Comparison of ENCODE assay signal across 2 cellular contexts in the genomic region with DNA sequence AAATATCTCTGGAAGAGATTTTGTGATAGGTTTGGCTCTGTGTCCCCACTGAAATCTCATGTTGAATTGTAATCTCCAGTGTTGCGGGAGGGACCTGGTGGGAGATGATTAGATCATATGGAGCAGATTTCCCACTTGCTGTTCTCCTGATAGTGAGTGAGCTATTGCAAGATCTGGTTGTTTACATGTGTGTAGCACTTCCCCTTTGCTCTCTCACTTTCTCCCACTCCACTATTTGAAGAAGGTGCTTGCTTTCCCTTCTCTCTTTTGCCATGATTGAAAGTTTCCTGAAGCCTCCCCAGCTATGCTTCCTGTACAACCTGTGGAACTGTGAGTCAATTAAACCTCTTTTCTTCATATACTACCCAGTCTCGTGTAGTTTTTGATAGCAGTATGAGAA.
TF ChIP-seq lines count a peak whose summit lies in the region.

No MANE protein-coding gene starts in this region.

TF ChIP-seq in WTC11, 78 proteins besides CTCF, POLR2A, EP300 and RAD21 (continued from another document):
- no peak for TF ChIP-seq ZNF121 (CRISPR knock-in tag; IDR thresholded peaks at IDR 0.05)
- TF ChIP-seq GABPB1 (CRISPR knock-in tag; IDR thresholded peaks at IDR 0.05) = peak; percentile 22; the same call in 1 of the 2 replicates
- no peak for TF ChIP-seq CBFB (CRISPR knock-in tag; IDR thresholded peaks at IDR 0.05; ENCODE audit: low read depth)
- TF ChIP-seq, protein P1, sequence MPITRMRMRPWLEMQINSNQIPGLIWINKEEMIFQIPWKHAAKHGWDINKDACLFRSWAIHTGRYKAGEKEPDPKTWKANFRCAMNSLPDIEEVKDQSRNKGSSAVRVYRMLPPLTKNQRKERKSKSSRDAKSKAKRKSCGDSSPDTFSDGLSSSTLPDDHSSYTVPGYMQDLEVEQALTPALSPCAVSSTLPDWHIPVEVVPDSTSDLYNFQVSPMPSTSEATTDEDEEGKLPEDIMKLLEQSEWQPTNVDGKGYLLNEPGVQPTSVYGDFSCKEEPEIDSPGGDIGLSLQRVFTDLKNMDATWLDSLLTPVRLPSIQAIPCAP (CRISPR knock-in tag; IDR thresholded peaks at IDR 0.05) = no peak

TF ChIP-seq in HepG2, 621 proteins besides CTCF, POLR2A, EP300 and RAD21 (continued from another document and continues in another):
- TF ChIP-seq POGZ (CRISPR knock-in tag; IDR thresholded peaks at IDR 0.05) = peak; percentile 65; the same call in 1 of the 2 replicates
- no peak for TF ChIP-seq PLRG1 (conservative IDR thresholded peaks at IDR 0.05)
- TF ChIP-seq ZNF496 (CRISPR knock-in tag; IDR thresholded peaks at IDR 0.05; ENCODE audit: insufficient replicate concordance) = no peak
- TF ChIP-seq ZSCAN30 (CRISPR knock-in tag; IDR thresholded peaks at IDR 0.05) = no peak
- TF ChIP-seq HOMEZ (CRISPR knock-in tag; IDR thresholded peaks at IDR 0.05; ENCODE audit: low read depth) = peak; percentile 89
- TF ChIP-seq, protein P2, sequence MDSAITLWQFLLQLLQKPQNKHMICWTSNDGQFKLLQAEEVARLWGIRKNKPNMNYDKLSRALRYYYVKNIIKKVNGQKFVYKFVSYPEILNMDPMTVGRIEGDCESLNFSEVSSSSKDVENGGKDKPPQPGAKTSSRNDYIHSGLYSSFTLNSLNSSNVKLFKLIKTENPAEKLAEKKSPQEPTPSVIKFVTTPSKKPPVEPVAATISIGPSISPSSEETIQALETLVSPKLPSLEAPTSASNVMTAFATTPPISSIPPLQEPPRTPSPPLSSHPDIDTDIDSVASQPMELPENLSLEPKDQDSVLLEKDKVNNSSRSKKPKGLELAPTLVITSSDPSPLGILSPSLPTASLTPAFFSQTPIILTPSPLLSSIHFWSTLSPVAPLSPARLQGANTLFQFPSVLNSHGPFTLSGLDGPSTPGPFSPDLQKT (CRISPR knock-in tag; IDR thresholded peaks at IDR 0.05; ENCODE audit: borderline replicate concordance) = no peak
- TF ChIP-seq, protein P3, sequence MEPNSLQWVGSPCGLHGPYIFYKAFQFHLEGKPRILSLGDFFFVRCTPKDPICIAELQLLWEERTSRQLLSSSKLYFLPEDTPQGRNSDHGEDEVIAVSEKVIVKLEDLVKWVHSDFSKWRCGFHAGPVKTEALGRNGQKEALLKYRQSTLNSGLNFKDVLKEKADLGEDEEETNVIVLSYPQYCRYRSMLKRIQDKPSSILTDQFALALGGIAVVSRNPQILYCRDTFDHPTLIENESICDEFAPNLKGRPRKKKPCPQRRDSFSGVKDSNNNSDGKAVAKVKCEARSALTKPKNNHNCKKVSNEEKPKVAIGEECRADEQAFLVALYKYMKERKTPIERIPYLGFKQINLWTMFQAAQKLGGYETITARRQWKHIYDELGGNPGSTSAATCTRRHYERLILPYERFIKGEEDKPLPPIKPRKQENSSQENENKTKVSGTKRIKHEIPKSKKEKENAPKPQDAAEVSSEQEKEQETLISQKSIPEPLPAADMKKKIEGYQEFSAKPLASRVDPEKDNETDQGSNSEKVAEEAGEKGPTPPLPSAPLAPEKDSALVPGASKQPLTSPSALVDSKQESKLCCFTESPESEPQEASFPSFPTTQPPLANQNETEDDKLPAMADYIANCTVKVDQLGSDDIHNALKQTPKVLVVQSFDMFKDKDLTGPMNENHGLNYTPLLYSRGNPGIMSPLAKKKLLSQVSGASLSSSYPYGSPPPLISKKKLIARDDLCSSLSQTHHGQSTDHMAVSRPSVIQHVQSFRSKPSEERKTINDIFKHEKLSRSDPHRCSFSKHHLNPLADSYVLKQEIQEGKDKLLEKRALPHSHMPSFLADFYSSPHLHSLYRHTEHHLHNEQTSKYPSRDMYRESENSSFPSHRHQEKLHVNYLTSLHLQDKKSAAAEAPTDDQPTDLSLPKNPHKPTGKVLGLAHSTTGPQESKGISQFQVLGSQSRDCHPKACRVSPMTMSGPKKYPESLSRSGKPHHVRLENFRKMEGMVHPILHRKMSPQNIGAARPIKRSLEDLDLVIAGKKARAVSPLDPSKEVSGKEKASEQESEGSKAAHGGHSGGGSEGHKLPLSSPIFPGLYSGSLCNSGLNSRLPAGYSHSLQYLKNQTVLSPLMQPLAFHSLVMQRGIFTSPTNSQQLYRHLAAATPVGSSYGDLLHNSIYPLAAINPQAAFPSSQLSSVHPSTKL (CRISPR knock-in tag; IDR thresholded peaks at IDR 0.05) = peak; percentile 68
- peak; percentile 81; the same call in 1 of the 2 replicates for TF ChIP-seq ZNF792 (CRISPR knock-in tag; IDR thresholded peaks at IDR 0.05)
- TF ChIP-seq ZNF766 (CRISPR knock-in tag; IDR thresholded peaks at IDR 0.05; ENCODE audit: borderline replicate concordance) = peak; percentile 93
- TF ChIP-seq PPARG (CRISPR knock-in tag; conservative IDR thresholded peaks at IDR 0.05) = 0 out of 2 replicates have a peak, but pooled peaks have one; percentile 38
- peak; percentile 51; the same call in 1 of the 2 replicates for TF ChIP-seq HMG20A (CRISPR knock-in tag; IDR thresholded peaks at IDR 0.05; ENCODE audit: borderline replicate concordance)
- TF ChIP-seq MIER3 (CRISPR knock-in tag; IDR thresholded peaks at IDR 0.05; ENCODE audit: borderline replicate concordance) = peak; percentile 68; the same call in 1 of the 2 replicates
- TF ChIP-seq, protein P4, sequence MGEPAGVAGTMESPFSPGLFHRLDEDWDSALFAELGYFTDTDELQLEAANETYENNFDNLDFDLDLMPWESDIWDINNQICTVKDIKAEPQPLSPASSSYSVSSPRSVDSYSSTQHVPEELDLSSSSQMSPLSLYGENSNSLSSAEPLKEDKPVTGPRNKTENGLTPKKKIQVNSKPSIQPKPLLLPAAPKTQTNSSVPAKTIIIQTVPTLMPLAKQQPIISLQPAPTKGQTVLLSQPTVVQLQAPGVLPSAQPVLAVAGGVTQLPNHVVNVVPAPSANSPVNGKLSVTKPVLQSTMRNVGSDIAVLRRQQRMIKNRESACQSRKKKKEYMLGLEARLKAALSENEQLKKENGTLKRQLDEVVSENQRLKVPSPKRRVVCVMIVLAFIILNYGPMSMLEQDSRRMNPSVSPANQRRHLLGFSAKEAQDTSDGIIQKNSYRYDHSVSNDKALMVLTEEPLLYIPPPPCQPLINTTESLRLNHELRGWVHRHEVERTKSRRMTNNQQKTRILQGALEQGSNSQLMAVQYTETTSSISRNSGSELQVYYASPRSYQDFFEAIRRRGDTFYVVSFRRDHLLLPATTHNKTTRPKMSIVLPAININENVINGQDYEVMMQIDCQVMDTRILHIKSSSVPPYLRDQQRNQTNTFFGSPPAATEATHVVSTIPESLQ (CRISPR knock-in tag; conservative IDR thresholded peaks at IDR 0.05) = 0 out of 2 replicates have a peak, but pooled peaks have one; percentile 64
- 0 out of 2 replicates have a peak, but pooled peaks have one; percentile 28 for TF ChIP-seq ZNF878 (CRISPR knock-in tag; IDR thresholded peaks at IDR 0.05)
- no peak for TF ChIP-seq ZNF138 (CRISPR knock-in tag; IDR thresholded peaks at IDR 0.05; ENCODE audit: low read depth)
- TF ChIP-seq ZNF292 (CRISPR knock-in tag; IDR thresholded peaks at IDR 0.05; ENCODE audit: borderline replicate concordance, low read depth) = 0 out of 2 replicates have a peak, but pooled peaks have one; percentile 46
- no peak for TF ChIP-seq ZNF17 (CRISPR knock-in tag; IDR thresholded peaks at IDR 0.05)
- no peak for TF ChIP-seq TMF1 (CRISPR knock-in tag; IDR thresholded peaks at IDR 0.05; ENCODE audit: low read depth)
- TF ChIP-seq ETV5 (CRISPR knock-in tag; IDR thresholded peaks at IDR 0.05; ENCODE audit: borderline replicate concordance) = peak; percentile 56; the same call in 1 of the 2 replicates
- TF ChIP-seq KAT8 (CRISPR knock-in tag; IDR thresholded peaks at IDR 0.05) = no peak
- no peak for TF ChIP-seq ARHGAP35 (CRISPR knock-in tag; IDR thresholded peaks at IDR 0.05; ENCODE audit: borderline replicate concordance)
- no peak for TF ChIP-seq POLR2AphosphoS5 (IDR thresholded peaks at IDR 0.05; ENCODE audit: low read depth, low read length)
- TF ChIP-seq MATR3 (CRISPR knock-in tag; IDR thresholded peaks at IDR 0.05) = no peak
- TF ChIP-seq FOXP1 (IDR thresholded peaks at IDR 0.05) = no peak
- peak; percentile 81 for TF ChIP-seq FOXP1 (CRISPR knock-in tag; IDR thresholded peaks at IDR 0.05)
- TF ChIP-seq HDAC2 (CRISPR knock-in tag; IDR thresholded peaks at IDR 0.05) = peak; percentile 54
- TF ChIP-seq SP5 (CRISPR knock-in tag; IDR thresholded peaks at IDR 0.05; ENCODE audit: borderline replicate concordance, low read depth) = 0 out of 2 replicates have a peak, but pooled peaks have one; percentile 21
- TF ChIP-seq ZNF253 (CRISPR knock-in tag; IDR thresholded peaks at IDR 0.05; ENCODE audit: borderline replicate concordance) = no peak
- peak; percentile 15; the same call in 1 of the 2 replicates for TF ChIP-seq GABPB1 (CRISPR knock-in tag; IDR thresholded peaks at IDR 0.05)
- no peak for TF ChIP-seq NFYC (CRISPR knock-in tag; IDR thresholded peaks at IDR 0.05)
- 0 out of 2 replicates have a peak, but pooled peaks have one; percentile 38 for TF ChIP-seq ZMYM4 (CRISPR knock-in tag; IDR thresholded peaks at IDR 0.05)
- no peak for TF ChIP-seq HHEX (CRISPR knock-in tag; IDR thresholded peaks at IDR 0.05)
- TF ChIP-seq ZNF513 (CRISPR knock-in tag; conservative IDR thresholded peaks at IDR 0.05) = no peak
- peak; percentile 29; the same call in 1 of the 2 replicates for TF ChIP-seq NCOA2 (CRISPR knock-in tag; IDR thresholded peaks at IDR 0.05)
- peak; percentile 65 for TF ChIP-seq GATAD2A (CRISPR knock-in tag; IDR thresholded peaks at IDR 0.05)
- TF ChIP-seq CCDC6 (CRISPR knock-in tag; IDR thresholded peaks at IDR 0.05) = 0 out of 2 replicates have a peak, but pooled peaks have one; percentile 27
- TF ChIP-seq ZNF879 (CRISPR knock-in tag; IDR thresholded peaks at IDR 0.05) = no peak
- TF ChIP-seq, protein P5, sequence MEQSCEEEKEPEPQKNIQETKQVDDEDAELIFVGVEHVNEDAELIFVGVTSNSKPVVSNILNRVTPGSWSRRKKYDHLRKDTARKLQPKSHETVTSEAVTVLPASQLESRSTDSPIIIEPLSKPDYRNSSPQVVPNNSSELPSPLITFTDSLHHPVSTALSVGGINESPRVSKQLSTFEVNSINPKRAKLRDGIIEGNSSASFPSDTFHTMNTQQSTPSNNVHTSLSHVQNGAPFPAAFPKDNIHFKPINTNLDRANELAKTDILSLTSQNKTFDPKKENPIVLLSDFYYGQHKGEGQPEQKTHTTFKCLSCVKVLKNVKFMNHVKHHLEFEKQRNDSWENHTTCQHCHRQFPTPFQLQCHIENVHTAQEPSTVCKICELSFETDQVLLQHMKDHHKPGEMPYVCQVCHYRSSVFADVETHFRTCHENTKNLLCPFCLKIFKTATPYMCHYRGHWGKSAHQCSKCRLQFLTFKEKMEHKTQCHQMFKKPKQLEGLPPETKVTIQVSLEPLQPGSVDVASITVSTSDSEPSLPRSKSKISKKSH (CRISPR knock-in tag; IDR thresholded peaks at IDR 0.05; ENCODE audit: borderline replicate concordance) = no peak
- TF ChIP-seq ZNF710 (CRISPR knock-in tag; IDR thresholded peaks at IDR 0.05; ENCODE audit: borderline replicate concordance) = peak; percentile 85; the same call in 1 of the 2 replicates
- TF ChIP-seq PATZ1 (CRISPR knock-in tag; IDR thresholded peaks at IDR 0.05) = 0 out of 2 replicates have a peak, but pooled peaks have one; percentile 20
- TF ChIP-seq JARID2 (CRISPR knock-in tag; IDR thresholded peaks at IDR 0.05; ENCODE audit: insufficient replicate concordance) = no peak
- TF ChIP-seq ELF3 (CRISPR knock-in tag; IDR thresholded peaks at IDR 0.05) = peak; percentile 75
- TF ChIP-seq SOX13 (IDR thresholded peaks at IDR 0.05) = no peak
- TF ChIP-seq SOX13 (CRISPR knock-in tag; conservative IDR thresholded peaks at IDR 0.05 in 1 of 2, IDR thresholded peaks at IDR 0.05 in 1 of 2) = peak in 1 of 2 experiments; percentile 52; a peak in 1 of 4 replicates
- peak; percentile 90 for TF ChIP-seq ZNF317 (CRISPR knock-in tag; IDR thresholded peaks at IDR 0.05)
